ENCODE assay signal across 15 cellular contexts in genomic region chr18:60040966-60041365, GRCh38.
A peak's percentile ranks its signal among the peaks of the same experiment; 100 is the strongest.
DNase-seq lines count a peak whose midpoint lies in the region; FAIRE-seq and TF ChIP-seq lines count a peak whose summit lies in the region.
"Had no signal": no experiment of that assay in that cellular context is flagged by ENCODE, and none has a peak within 500 bp of the region (broad histone marks: within the 10 kb centered on the region; RNA-seq: fewer than 3 reads in every experiment).

No MANE protein-coding gene starts in this region.

- H3K4me3 ChIP-seq in astrocyte (ENCODE audit: insufficient read depth, low read depth, low read length), result no peak overlapping the region
- no peak overlapping the region for H3K4me3 ChIP-seq in prostate gland

- intact Hi-C loops in prostate gland (cut with DNase I), result no loop called here

- H3K36me3 ChIP-seq in astrocyte (ENCODE audit: insufficient read depth, low read length), result no peaks in the 10 kb centered on the region
- no peaks in the 10 kb centered on the region for H3K36me3 ChIP-seq in prostate gland
- H3K36me3 ChIP-seq: BE2C had no signal

- H3K9ac ChIP-seq in astrocyte (ENCODE audit: low read length), result no peak overlapping the region

- H3K27me3 ChIP-seq in astrocyte (ENCODE audit: insufficient read depth, low read length) (no peaks in the 10 kb centered on the region), prostate gland (replicated peaks; ENCODE audit: insufficient read depth) (no peaks in the 10 kb centered on the region)
- H3K27me3 ChIP-seq: BE2C had no signal

- peaks cover 5% of the 10 kb centered on the region for H3K4me1 Mint-ChIP-seq in astrocyte (ENCODE audit: low read depth, unreplicated experiment)
- H3K4me1 Mint-ChIP-seq in activated CD4-positive, alpha-beta T cell treated with anti-CD3 and anti-CD28 coated beads, Interleukin-2, amount 10 ng/mL, durations not matched to agents 7 days and 5 days, result no peaks in the 10 kb centered on the region
- H3K4me1 Mint-ChIP-seq: CD4-positive, alpha-beta memory T cell had no signal

- no peaks in the 10 kb centered on the region for H3K79me2 ChIP-seq in astrocyte (ENCODE audit: insufficient read depth, low read length)

- CTCF ChIA-PET in activated CD4-positive, alpha-beta T cell treated with anti-CD3 and anti-CD28 coated beads, Interleukin-2, amount 10 ng/mL, durations not matched to agents 7 days and 5 days (lab: Charles Lee), result no interaction called here

- H3K9me3 ChIP-seq in astrocyte (ENCODE audit: insufficient read depth, low read depth, low read length), result no peaks in the 10 kb centered on the region
- no peaks in the 10 kb centered on the region for H3K9me3 ChIP-seq in prostate gland
- H3K9me3 ChIP-seq: BE2C had no signal

- H3K4me1 ChIP-seq in astrocyte (ENCODE audit: insufficient read depth, low read length), result peaks cover 6% of the 10 kb centered on the region
- H3K4me1 ChIP-seq in prostate gland (replicated peaks), result no peaks in the 10 kb centered on the region
- H3K4me1 ChIP-seq: BE2C had no signal

- H3K27me3 Mint-ChIP-seq in astrocyte (ENCODE audit: low read depth, unreplicated experiment), result no peaks in the 10 kb centered on the region
- peaks cover 2% of the 10 kb centered on the region for H3K27me3 Mint-ChIP-seq in activated CD4-positive, alpha-beta T cell treated with anti-CD3 and anti-CD28 coated beads, Interleukin-2, amount 10 ng/mL, durations not matched to agents 7 days and 5 days

- H2AFZ ChIP-seq in astrocyte (ENCODE audit: low read depth, low read length), result no peak overlapping the region

- H3K4me3 Mint-ChIP-seq in astrocyte (ENCODE audit: unreplicated experiment), result no peak overlapping the region
- no peak overlapping the region for H3K4me3 Mint-ChIP-seq in activated CD4-positive, alpha-beta T cell treated with anti-CD3 and anti-CD28 coated beads, Interleukin-2, amount 10 ng/mL, durations not matched to agents 7 days and 5 days
- H3K4me3 Mint-ChIP-seq: CD4-positive, alpha-beta memory T cell; H9 had no signal

- POLR2A ChIA-PET in activated CD4-positive, alpha-beta T cell treated with anti-CD3 and anti-CD28 coated beads, Interleukin-2, amount 10 ng/mL, durations not matched to agents 7 days and 5 days (lab: Charles Lee), result no interaction called here

- no peak for TF ChIP-seq POLR2A in prostate gland (IDR thresholded peaks at IDR 0.05)

- H4K20me1 ChIP-seq in astrocyte (ENCODE audit: insufficient read depth, low read length), result no peaks in the 10 kb centered on the region

- DNase-seq in EL, result peak; percentile 44
- peak; percentile 56 for DNase-seq in HCEC 1CT
- DNase-seq in astrocyte (ENCODE audit: low read depth), result peak; percentile 26
- peak; percentile 76 for DNase-seq in kidney tubule cell (ENCODE audit: low spot score)
- DNase-seq in occipital lobe (lab: John Stamatoyannopoulos, UW), result no peak
- no peak for DNase-seq in prostate gland (ENCODE audit: low spot score)
- no peak for DNase-seq in activated CD4-positive, alpha-beta T cell treated with anti-CD3 and anti-CD28 coated beads, Interleukin-2, amount 10 ng/mL, durations not matched to agents 7 days and 5 days
- DNase-seq: BE2C; CD4-positive, alpha-beta memory T cell; DMS79; GF-D8; GOT3; H9 had no signal

- H3K9me3 Mint-ChIP-seq in astrocyte (ENCODE audit: unreplicated experiment), result no peaks in the 10 kb centered on the region
- H3K9me3 Mint-ChIP-seq in activated CD4-positive, alpha-beta T cell treated with anti-CD3 and anti-CD28 coated beads, Interleukin-2, amount 10 ng/mL, durations not matched to agents 7 days and 5 days, result no peaks in the 10 kb centered on the region
- H3K9me3 Mint-ChIP-seq: H9 had no signal

- H3K27ac ChIP-seq in astrocyte (ENCODE audit: low read depth, low read length), result no peak overlapping the region
- H3K27ac ChIP-seq in prostate gland, result no peak overlapping the region
- H3K27ac ChIP-seq: C4-2B had no signal

- TF ChIP-seq CTCF in astrocyte (IDR thresholded peaks at IDR 0.05; ENCODE audit: insufficient read depth, low read depth, low read length), result no peak
- TF ChIP-seq CTCF in prostate gland (IDR thresholded peaks at IDR 0.05), result no peak

- no peaks in the 10 kb centered on the region for H3K36me3 Mint-ChIP-seq in astrocyte (ENCODE audit: low read depth, unreplicated experiment)
- no peaks in the 10 kb centered on the region for H3K36me3 Mint-ChIP-seq in activated CD4-positive, alpha-beta T cell treated with anti-CD3 and anti-CD28 coated beads, Interleukin-2, amount 10 ng/mL, durations not matched to agents 7 days and 5 days (ENCODE audit: low read depth)
- H3K36me3 Mint-ChIP-seq: CD4-positive, alpha-beta memory T cell had no signal

- H3K27ac Mint-ChIP-seq in astrocyte (ENCODE audit: unreplicated experiment), result no peak overlapping the region
- no peak overlapping the region for H3K27ac Mint-ChIP-seq in activated CD4-positive, alpha-beta T cell treated with anti-CD3 and anti-CD28 coated beads, Interleukin-2, amount 10 ng/mL, durations not matched to agents 7 days and 5 days
- H3K27ac Mint-ChIP-seq: CD4-positive, alpha-beta memory T cell; H9 had no signal

- 83% methylated on average over 1 of the region's 1 CpG for WGBS in prostate gland

- peak; percentile 81 for FAIRE-seq in astrocyte (lab: Jason Lieb, UNC)
- FAIRE-seq: A204.1 had no signal

- H3K4me2 ChIP-seq in astrocyte (ENCODE audit: low read length), result no peak overlapping the region

Comparison
In these comparisons a context has a peak if more than half of its experiments do, and no peak if none do; other contexts are left out.
1. DNase-seq: peak in EL (single experiment), HCEC 1CT (single experiment), astrocyte (single experiment) and kidney tubule cell (single experiment); none in occipital lobe (single experiment), prostate gland (single experiment) and activated CD4-positive, alpha-beta T cell treated with anti-CD3 and anti-CD28 coated beads, Interleukin-2, amount 10 ng/mL, durations not matched to agents 7 days and 5 days (single experiment).